Comparison of ENCODE assay signal across 20 cellular contexts in the genomic region with DNA sequence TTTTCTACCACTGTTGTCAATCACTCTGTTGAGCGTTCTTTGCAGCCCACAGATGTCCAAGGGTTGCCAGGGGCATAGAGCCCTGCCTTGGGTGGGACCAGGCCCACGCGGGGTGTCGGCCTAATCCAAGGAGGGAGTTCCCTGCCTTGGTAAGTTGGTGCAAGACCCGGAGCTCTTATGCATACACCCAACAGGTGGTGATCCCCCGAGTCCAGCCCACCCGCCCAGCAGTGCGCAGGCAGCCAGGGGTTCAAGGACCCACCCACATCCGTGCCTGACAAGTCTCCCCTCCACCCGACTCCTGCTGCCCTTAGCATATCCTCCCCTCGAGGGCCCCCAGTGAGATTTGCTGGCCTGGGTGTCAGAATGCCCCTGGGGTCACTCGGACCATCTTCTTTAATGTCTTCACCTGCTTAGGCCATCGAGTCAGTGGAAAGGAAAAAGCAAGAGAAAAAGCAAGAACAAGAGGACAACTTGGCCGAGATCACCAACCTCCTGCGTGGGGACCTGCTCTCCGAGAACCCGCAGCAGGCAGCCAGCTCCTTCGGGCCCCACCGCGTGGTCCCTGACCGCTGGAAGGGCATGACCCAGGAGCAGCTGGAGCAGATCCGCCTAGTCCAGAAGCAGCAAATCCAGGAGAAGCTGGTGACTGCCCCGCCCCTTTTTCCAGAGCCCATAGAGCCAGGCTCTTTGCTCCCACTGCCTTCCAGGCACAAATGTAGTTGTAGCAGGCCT. TPM values are rescaled to one million over a fixed set of nuclear protein-coding genes. Genes with fewer than 3 reads are reported as not detected.
DNase-seq lines count a peak whose midpoint lies in the region; ATAC-seq, FAIRE-seq and TF ChIP-seq lines count a peak whose summit lies in the region.
"Had no signal": no experiment of that assay in that cellular context is flagged by ENCODE, and none has a peak within 500 bp of the region (broad histone marks: within the 10 kb centered on the region; RNA-seq: fewer than 3 reads in every experiment).

No MANE protein-coding gene starts in this region.

- DNase-seq in right atrium auricular region (ENCODE audit: low spot score) (peak; percentile 26), Right ventricle myocardium superior (no peak), kidney (peak; percentile 41), posterior vena cava (ENCODE audit: low spot score) (peak; percentile 62), NCI-H1417 (lab: John Stamatoyannopoulos, UW) (no peak)
- DNase-seq in stimulated activated CD4-positive, alpha-beta T cell treated with anti-CD3 and anti-CD28 coated beads, Interleukin-4, amount 100 ng/mL, for 24 hours, result no peak
- DNase-seq in activated CD4-positive, alpha-beta memory T cell treated with anti-CD3 and anti-CD28 coated beads, Interleukin-2, amount 10 ng/mL, durations not matched to agents 7 days and 5 days, result no peak
- DNase-seq: CD8-positive, alpha-beta memory T cell; DMS79; KG1; NCI-H1105 treated with DMSO at 0.1 percent for 48 hours; NCI-H1694 treated with DMSO at 0.1 percent for 48 hours; NCI-H748 treated with DMSO at 0.1 percent for 48 hours had no signal

- no peak overlapping the region for H3K4me3 Mint-ChIP-seq in activated CD4-positive, alpha-beta memory T cell treated with anti-CD3 and anti-CD28 coated beads, Interleukin-2, amount 10 ng/mL, durations not matched to agents 7 days and 5 days
- H3K4me3 Mint-ChIP-seq: CD8-positive, alpha-beta memory T cell had no signal

- H3K4me3 ChIP-seq in right atrium auricular region, result no peak overlapping the region
- no peak overlapping the region for H3K4me3 ChIP-seq in kidney (ENCODE audit: low read length in 2 of 2)
- H3K4me3 ChIP-seq: BLaER1 had no signal

- no peaks in the 10 kb centered on the region for H3K4me1 Mint-ChIP-seq in activated CD4-positive, alpha-beta memory T cell treated with anti-CD3 and anti-CD28 coated beads, Interleukin-2, amount 10 ng/mL, durations not matched to agents 7 days and 5 days
- H3K4me1 Mint-ChIP-seq: CD8-positive, alpha-beta memory T cell had no signal

- H3K36me3 Mint-ChIP-seq in activated CD4-positive, alpha-beta memory T cell treated with anti-CD3 and anti-CD28 coated beads, Interleukin-2, amount 10 ng/mL, durations not matched to agents 7 days and 5 days (ENCODE audit: low read depth), result peaks cover 12% of the 10 kb centered on the region

- no peak for ATAC-seq in Right ventricle myocardium superior (ENCODE audit: poor library complexity)
- ATAC-seq: Right ventricle myocardium inferior had no signal

- H3K27ac Mint-ChIP-seq in activated CD4-positive, alpha-beta memory T cell treated with anti-CD3 and anti-CD28 coated beads, Interleukin-2, amount 10 ng/mL, durations not matched to agents 7 days and 5 days, result no peak overlapping the region

- H3K27me3 Mint-ChIP-seq in activated CD4-positive, alpha-beta memory T cell treated with anti-CD3 and anti-CD28 coated beads, Interleukin-2, amount 10 ng/mL, durations not matched to agents 7 days and 5 days, result no peaks in the 10 kb centered on the region
- H3K27me3 Mint-ChIP-seq: CD8-positive, alpha-beta memory T cell had no signal

- CTCF ChIA-PET in activated CD4-positive, alpha-beta memory T cell treated with anti-CD3 and anti-CD28 coated beads, Interleukin-2, amount 10 ng/mL, durations not matched to agents 7 days and 5 days (lab: Charles Lee), result no interaction called here

- intact Hi-C loops in Right ventricle myocardium superior (cut with DNase I), result no loop called here
- intact Hi-C loops in kidney (cut with DNase I), result no loop called here
- intact Hi-C loops in posterior vena cava (cut with DNase I), result no loop called here

- POLR2A ChIA-PET in activated CD4-positive, alpha-beta memory T cell treated with anti-CD3 and anti-CD28 coated beads, Interleukin-2, amount 10 ng/mL, durations not matched to agents 7 days and 5 days (lab: Charles Lee), result no interaction called here

- H3K9me3 ChIP-seq in right atrium auricular region (no peaks in the 10 kb centered on the region), kidney (ENCODE audit: control insufficient read depth in 1 of 2, low read length in 2 of 2) (peaks cover 0 to 3% of the 10 kb centered on the region in 2 donors)

- no peak for FAIRE-seq in kidney (lab: Jason Lieb, UNC)
- FAIRE-seq: GM12892, GM18507, H1, RCC 7860 had no signal

- H3K4me1 ChIP-seq in right atrium auricular region (no peaks in the 10 kb centered on the region), kidney (ENCODE audit: control insufficient read depth in 1 of 2, insufficient read depth in 1 of 2, low read depth in 1 of 2, low read length in 2 of 2) (no peaks in the 10 kb centered on the region)

- H3K27ac ChIP-seq in right atrium auricular region, result no peak overlapping the region
- no peak overlapping the region for H3K27ac ChIP-seq in kidney (ENCODE audit: low read depth in 2 of 2, low read length in 2 of 2)
- H3K27ac ChIP-seq: BLaER1 had no signal

- H3K36me3 ChIP-seq in right atrium auricular region (no peaks in the 10 kb centered on the region), kidney (ENCODE audit: control insufficient read depth in 1 of 2, insufficient read depth in 2 of 2, low read length in 2 of 2) (no peaks in the 10 kb centered on the region)
- H3K36me3 ChIP-seq: BLaER1 had no signal

- no peak overlapping the region for H3K9ac ChIP-seq in kidney (ENCODE audit: low read length in 2 of 2)
- H3K9ac ChIP-seq: BLaER1 had no signal

- TF ChIP-seq CTCF in right atrium auricular region (IDR thresholded peaks at IDR 0.05) (no peak), kidney (IDR thresholded peaks at IDR 0.05; ENCODE audit: borderline replicate concordance, extremely low read depth, insufficient read depth) (no peak)

- H3K9me3 Mint-ChIP-seq in activated CD4-positive, alpha-beta memory T cell treated with anti-CD3 and anti-CD28 coated beads, Interleukin-2, amount 10 ng/mL, durations not matched to agents 7 days and 5 days, result no peaks in the 10 kb centered on the region

- H3K27me3 ChIP-seq in right atrium auricular region, result no peaks in the 10 kb centered on the region
- H3K27me3 ChIP-seq: BLaER1 had no signal

RNA-seq across cellular contexts. Expression of a gene that starts 12.2 kb away (rescaled TPM):
- not detected for total RNA-seq in right atrium auricular region
- total RNA-seq in Right ventricle myocardium superior, result not detected
- total RNA-seq in kidney, result 1.0 TPM
- not detected for polyA plus RNA-seq in kidney (ENCODE audit: insufficient read depth, low read depth, low replicate concordance)
- under 1 TPM in 1 of 2 donors, not detected in 1; 0.42 TPM for total RNA-seq in posterior vena cava
- total RNA-seq in activated CD4-positive, alpha-beta memory T cell treated with anti-CD3 and anti-CD28 coated beads, Interleukin-2, amount 10 ng/mL, durations not matched to agents 7 days and 5 days, result 1 to 10 TPM; 7.3 to 7.8 TPM

RNA-seq across cellular contexts. Expression of a gene that starts 12.3 kb away (rescaled TPM):
- not detected for total RNA-seq in right atrium auricular region
- not detected for total RNA-seq in Right ventricle myocardium superior
- not detected for total RNA-seq in kidney
- not detected for polyA plus RNA-seq in kidney (ENCODE audit: insufficient read depth, low read depth, low replicate concordance)
- total RNA-seq in posterior vena cava, result not detected
- under 1 TPM; 0.50 to 0.81 TPM for total RNA-seq in activated CD4-positive, alpha-beta memory T cell treated with anti-CD3 and anti-CD28 coated beads, Interleukin-2, amount 10 ng/mL, durations not matched to agents 7 days and 5 days
- total RNA-seq: A673, H1, Right ventricle myocardium inferior had no signal
- polyA plus RNA-seq: CD8-positive, alpha-beta memory T cell had no signal

Comparison
In these comparisons a context has a peak if more than half of its experiments do, and no peak if none do; other contexts are left out.
1. DNase-seq: peak in right atrium auricular region (single experiment), kidney (single experiment) and posterior vena cava (single experiment); none in Right ventricle myocardium superior (single experiment), stimulated activated CD4-positive, alpha-beta T cell treated with anti-CD3 and anti-CD28 coated beads, Interleukin-4, amount 100 ng/mL, for 24 hours (single experiment), activated CD4-positive, alpha-beta memory T cell treated with anti-CD3 and anti-CD28 coated beads, Interleukin-2, amount 10 ng/mL, durations not matched to agents 7 days and 5 days (single experiment) and NCI-H1417 (0 of 3).